Comparison of ENCODE assay signal across 8 cellular contexts in the genomic region with DNA sequence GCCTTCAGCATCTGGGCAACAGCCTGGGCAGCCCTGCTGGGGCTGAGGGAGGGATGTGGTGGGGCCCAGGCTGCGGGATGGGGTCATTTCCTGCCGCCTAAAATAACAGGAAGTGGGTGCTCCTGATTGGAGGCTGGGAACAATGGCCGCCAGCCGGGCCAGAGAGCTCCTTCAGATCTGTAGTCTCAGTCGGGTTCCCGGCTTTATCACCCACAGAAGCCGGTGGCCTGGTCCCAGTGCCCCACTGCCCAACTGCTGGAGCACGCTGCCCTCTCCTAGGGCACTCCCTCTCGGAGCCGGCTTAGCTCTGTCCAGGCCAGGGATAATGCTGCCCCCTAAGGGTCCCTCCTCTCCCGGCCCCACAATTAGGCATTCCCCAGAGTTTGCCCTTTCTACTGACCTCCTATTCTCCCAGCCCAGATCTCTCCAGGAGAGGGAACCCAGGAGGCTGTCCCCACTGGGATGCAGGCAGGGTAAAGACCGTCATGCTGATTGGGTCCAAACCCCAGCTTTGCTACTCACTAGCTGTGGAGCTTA. TPM values are rescaled to one million over a fixed set of nuclear protein-coding genes. Genes with fewer than 3 reads are reported as not detected.
DNase-seq lines count a peak whose midpoint lies in the region; ATAC-seq, FAIRE-seq and TF ChIP-seq lines count a peak whose summit lies in the region.

No MANE protein-coding gene starts in this region.

- H4K20me1 ChIP-seq in H1 (replicated peaks in 1 of 2; ENCODE audit: control insufficient read depth in 1 of 2, insufficient read depth in 2 of 2, low read length in 2 of 2): peaks cover 0 to 17% of the 10 kb centered on the region in 2 experiments

- H2AFZ ChIP-seq in H1 (ENCODE audit: low read length): no peak overlapping the region
- no peak overlapping the region for H2AFZ ChIP-seq in mesenchymal stem cell (ENCODE audit: low read depth, low read length)

- H3K18ac ChIP-seq in H1 (ENCODE audit: extremely low read depth, low read length): peak overlapping the region; percentile 80
- H3K18ac ChIP-seq in mesenchymal stem cell (ENCODE audit: low read depth in 1 of 2, low read length in 2 of 2): peak overlapping the region; percentile 82 to 90

- FAIRE-seq in H1 (lab: Jason Lieb, UNC): no peak

- H3K36me3 ChIP-seq in H1 (ENCODE audit: control insufficient read depth in 2 of 4, insufficient read depth in 4 of 4, low read length in 3 of 4) (no peaks in the 10 kb centered on the region), mesenchymal stem cell (ENCODE audit: control insufficient read depth in 1 of 2, insufficient read depth in 2 of 2, low read depth in 1 of 2, low read length in 2 of 2) (peaks cover 23 to 30% of the 10 kb centered on the region in 2 experiments)

- peaks cover 6% of the 10 kb centered on the region; the same call in 1 of the 2 replicates for H3K23me2 ChIP-seq in H1 (ENCODE audit: low read depth, low read length)

- peak overlapping the region; percentile 74 for H3K4me3 Mint-ChIP-seq in activated CD4-positive, alpha-beta memory T cell treated with anti-CD3 and anti-CD28 coated beads, Interleukin-2, amount 10 ng/mL, durations not matched to agents 7 days and 5 days

- in situ Hi-C loops in GM13976 (cut with MboI; ENCODE audit: low sequenced_read_pairs, unreplicated experiment): no loop called here

- H3K9me3 ChIP-seq in H1 (ENCODE audit: insufficient read depth in 2 of 2, low read depth in 1 of 2, low read length in 1 of 2): no peaks in the 10 kb centered on the region
- no peaks in the 10 kb centered on the region for H3K9me3 ChIP-seq in mesenchymal stem cell (ENCODE audit: control insufficient read depth, low read length)

- H2BK5ac ChIP-seq in H1 (ENCODE audit: low read depth, low read length) (peak overlapping the region; percentile 84), mesenchymal stem cell (ENCODE audit: low read depth, low read length, poor library complexity, severe bottlenecking) (peak overlapping the region; percentile 78)

- POLR2A ChIA-PET in activated CD4-positive, alpha-beta memory T cell treated with anti-CD3 and anti-CD28 coated beads, Interleukin-2, amount 10 ng/mL, durations not matched to agents 7 days and 5 days (lab: Charles Lee): interaction anchor here (0.8 to 8.9 kb wide), 20 partner anchors 8 to 1529 kb away, joined by 3 to 193 read pairs (median 4); a partner anchor contains a TSS
- POLR2A ChIA-PET in H1 (lab: Charles Lee; ENCODE audit: partially characterized antibody): interaction anchor here (0.6 to 4.3 kb wide), 15 partner anchors 9 to 152 kb away, joined by 3 to 49 read pairs (median 9); a partner anchor contains a TSS

- H3K4me3 ChIP-seq in NB4 (ENCODE audit: low read depth, low read length): peak overlapping the region; percentile 70
- peak overlapping the region; percentile 29 to 60 (median 48) for H3K4me3 ChIP-seq in H1 (ENCODE audit: extremely low read depth in 1 of 4, insufficient read depth in 2 of 4, low read depth in 3 of 4, low read length in 4 of 4)
- H3K4me3 ChIP-seq in mesenchymal stem cell (ENCODE audit: insufficient read depth in 1 of 2, low read depth in 1 of 2, low read length in 2 of 2): peak overlapping the region; percentile 56 to 81

- H3K4me1 ChIP-seq in H1 (replicated peaks in 1 of 4; ENCODE audit: control insufficient read depth in 3 of 4, insufficient read depth in 4 of 4, low read length in 3 of 4) (peaks cover 0 to 22% (median 13%) of the 10 kb centered on the region in 4 experiments; a peak in 6 of 7 replicates), mesenchymal stem cell (ENCODE audit: control insufficient read depth, insufficient read depth, low read depth, low read length) (peaks cover 34% of the 10 kb centered on the region)

- TF ChIP-seq CTCF in GM13976 (IDR thresholded peaks at IDR 0.05; ENCODE audit: borderline replicate concordance, control extremely low read depth, extremely low read depth, insufficient read depth, missing control alignments): peak; percentile 38
- TF ChIP-seq CTCF in NB4 (IDR thresholded peaks at IDR 0.05; ENCODE audit: low read depth, low read length): peak; percentile 38
- peak; percentile 54 to 69 (median 59) for TF ChIP-seq CTCF in H1 (IDR thresholded peaks at IDR 0.05; ENCODE audit: control extremely low read depth in 1 of 3, insufficient read depth in 1 of 3, low read depth in 1 of 3, low read length in 3 of 3)

- H3K27ac Mint-ChIP-seq in activated CD4-positive, alpha-beta memory T cell treated with anti-CD3 and anti-CD28 coated beads, Interleukin-2, amount 10 ng/mL, durations not matched to agents 7 days and 5 days: peak overlapping the region; percentile 88

- no peak overlapping the region; the same call in 1 of the 2 replicates for H2BK12ac ChIP-seq in H1 (ENCODE audit: low read depth, low read length)
- H2BK12ac ChIP-seq in mesenchymal stem cell (ENCODE audit: low read length in 2 of 2): peak overlapping the region in 1 of 2 experiments; percentile 5

- peak overlapping the region; percentile 57 for H3K4ac ChIP-seq in H1 (replicated peaks; ENCODE audit: insufficient read length, low read depth, low read length)
- H3K4ac ChIP-seq in mesenchymal stem cell (ENCODE audit: low read depth in 1 of 2, low read length in 2 of 2): peak overlapping the region; percentile 66 to 84

- 6% methylated on average over 12 of the region's 12 CpGs; no CpG with 5 or more reads in 1 of the 2 experiments for WGBS in H1 (ENCODE audit: extremely low coverage in 1 of 2, insufficient coverage in 1 of 2, insufficient read length in 1 of 2, insufficient replicate concordance in 2 of 2, low coverage in 1 of 2, low lambda C conversion rate in 2 of 2, missing lambda C conversion rate in 1 of 2), 2 experiments
- 5% methylated on average over 12 of the region's 12 CpGs for WGBS in mesenchymal stem cell

- TF ChIP-seq EP300 in H1 (IDR thresholded peaks at IDR 0.05; ENCODE audit: borderline replicate concordance in 1 of 2, low read depth in 2 of 2, low read length in 2 of 2): no peak

- no peak overlapping the region for H2BK20ac ChIP-seq in H1 (ENCODE audit: low read length)

- no peaks in the 10 kb centered on the region for H3K9me3 Mint-ChIP-seq in activated CD4-positive, alpha-beta memory T cell treated with anti-CD3 and anti-CD28 coated beads, Interleukin-2, amount 10 ng/mL, durations not matched to agents 7 days and 5 days

- peaks cover 67% of the 10 kb centered on the region for H3K36me3 Mint-ChIP-seq in activated CD4-positive, alpha-beta memory T cell treated with anti-CD3 and anti-CD28 coated beads, Interleukin-2, amount 10 ng/mL, durations not matched to agents 7 days and 5 days (ENCODE audit: low read depth)

- peak overlapping the region; percentile 84 for H4K8ac ChIP-seq in H1 (ENCODE audit: extremely low read depth, insufficient read depth, low read length)
- peak overlapping the region; percentile 45 for H4K8ac ChIP-seq in mesenchymal stem cell (ENCODE audit: low read length)

- H3K14ac ChIP-seq in H1 (ENCODE audit: insufficient read length) (no peak overlapping the region), mesenchymal stem cell (ENCODE audit: low read length in 2 of 2) (peak overlapping the region in 1 of 2 experiments; percentile 63)

- H3K23ac ChIP-seq in H1 (ENCODE audit: insufficient read length) (no peak overlapping the region), mesenchymal stem cell (ENCODE audit: low read length in 2 of 2) (no peak overlapping the region)

- peaks cover 0 to 50% of the 10 kb centered on the region in 2 experiments; a peak in 3 of 4 replicates for H3K79me2 ChIP-seq in H1 (ENCODE audit: control insufficient read depth in 1 of 2, insufficient read depth in 2 of 2, low read length in 2 of 2)

- peak overlapping the region in 3 of 4 experiments; percentile 61 to 78 (median 70); a peak in 5 of 7 replicates for H3K9ac ChIP-seq in H1 (replicated peaks in 1 of 4; ENCODE audit: extremely low read depth in 1 of 4, low read depth in 3 of 4, low read length in 3 of 4)
- H3K9ac ChIP-seq in mesenchymal stem cell (ENCODE audit: low read length): peak overlapping the region; percentile 90

- H2BK120ac ChIP-seq in H1 (replicated peaks; ENCODE audit: low read depth, low read length) (no peak overlapping the region), mesenchymal stem cell (ENCODE audit: low read depth, low read length) (peak overlapping the region; percentile 77)

- DNase-seq in GM13976 (ENCODE audit: low spot score) (peak; percentile 79), NB4 (ENCODE audit: low read depth) (peak; percentile 90), H1 (ENCODE audit: low read depth in 1 of 2, low spot score in 2 of 2) (peak in 1 of 2 experiments; percentile 82), mesenchymal stem cell (peak; percentile 71)
- DNase-seq in activated CD4-positive, alpha-beta memory T cell treated with anti-CD3 and anti-CD28 coated beads, Interleukin-2, amount 10 ng/mL, durations not matched to agents 7 days and 5 days: peak; percentile 84
- DNase-seq in stimulated activated naive CD4-positive, alpha-beta T cell (lab: John Stamatoyannopoulos, UW): peak; percentile 19 to 64 (median 50)

- peak; percentile 42 to 45 for TF ChIP-seq RAD21 in H1 (IDR thresholded peaks at IDR 0.05 in 1 of 2, conservative IDR thresholded peaks at IDR 0.05 in 1 of 2; ENCODE audit: low read depth in 2 of 2, low read length in 2 of 2)

- H4K5ac ChIP-seq in H1 (ENCODE audit: insufficient read length, low read depth, low read length): peak overlapping the region; percentile 90

- H3K27me3 Mint-ChIP-seq in activated CD4-positive, alpha-beta memory T cell treated with anti-CD3 and anti-CD28 coated beads, Interleukin-2, amount 10 ng/mL, durations not matched to agents 7 days and 5 days: no peaks in the 10 kb centered on the region

- ATAC-seq in HG03095 (IDR thresholded peaks at IDR 0.05; ENCODE audit: unreplicated experiment) (no peak), HG02678 (IDR thresholded peaks at IDR 0.05; ENCODE audit: unreplicated experiment) (no peak)

- 0 out of 2 replicates have a peak overlapping the region, but pooled peaks have one; percentile 83 for H2BK15ac ChIP-seq in H1 (ENCODE audit: low read length)
- peak overlapping the region; percentile 87 for H2BK15ac ChIP-seq in mesenchymal stem cell (ENCODE audit: low read depth, poor library complexity, severe bottlenecking)

- peak overlapping the region; percentile 89; the same call in 1 of the 2 replicates for H3K27ac ChIP-seq in H1 (ENCODE audit: low read depth, low read length)
- H3K27ac ChIP-seq in mesenchymal stem cell (ENCODE audit: low read length, poor library complexity, severe bottlenecking): peak overlapping the region; percentile 93

- H4K91ac ChIP-seq in H1 (replicated peaks; ENCODE audit: insufficient read length, low read length) (peak overlapping the region; percentile 41), mesenchymal stem cell (ENCODE audit: low read length) (peak overlapping the region; percentile 85)

- H2AK5ac ChIP-seq in H1 (ENCODE audit: low read depth, low read length): no peak overlapping the region
- peak overlapping the region; percentile 91 for H2AK5ac ChIP-seq in mesenchymal stem cell (ENCODE audit: low read length, severe bottlenecking)

- peak overlapping the region; percentile 62 to 76 for H3K4me2 ChIP-seq in H1 (ENCODE audit: insufficient read depth in 1 of 2, low read depth in 2 of 2, low read length in 2 of 2)
- H3K4me2 ChIP-seq in mesenchymal stem cell (ENCODE audit: low read length, poor library complexity, severe bottlenecking): peak overlapping the region; percentile 87

- CTCF ChIA-PET in activated CD4-positive, alpha-beta memory T cell treated with anti-CD3 and anti-CD28 coated beads, Interleukin-2, amount 10 ng/mL, durations not matched to agents 7 days and 5 days (lab: Charles Lee): interaction anchor here (1.0 to 5.1 kb wide), 8 partner anchors 10 to 124 kb away, joined by 4 to 105 read pairs (median 10); a partner anchor contains a TSS
- CTCF ChIA-PET in H1 (lab: Charles Lee; ENCODE audit: partially characterized antibody): interaction anchor here (0.7 to 17.6 kb wide), 20 partner anchors 11 to 260 kb away, joined by 3 to 233 read pairs (median 5); a partner anchor contains a TSS

- no peak overlapping the region for H3K56ac ChIP-seq in H1 (replicated peaks; ENCODE audit: insufficient read length, low read depth, low read length)

- H3K27me3 ChIP-seq in H1 (replicated peaks in 1 of 4; ENCODE audit: control insufficient read depth in 3 of 4, extremely low read depth in 1 of 4, insufficient read depth in 3 of 4, low read length in 3 of 4) (no peaks in the 10 kb centered on the region), mesenchymal stem cell (ENCODE audit: control insufficient read depth in 1 of 2, insufficient read depth in 1 of 2, low read length in 2 of 2) (no peaks in the 10 kb centered on the region)

- TF ChIP-seq POLR2A in NB4 (IDR thresholded peaks at IDR 0.05; ENCODE audit: extremely low read depth, insufficient read length) (peak; percentile 59), H1 (IDR thresholded peaks at IDR 0.05; ENCODE audit: control extremely low read depth in 1 of 2, low read depth in 2 of 2, low read length in 2 of 2) (peak; percentile 93 to 96)

- peaks cover 17% of the 10 kb centered on the region for H3K79me1 ChIP-seq in H1 (ENCODE audit: low read depth, low read length)
- H3K79me1 ChIP-seq in mesenchymal stem cell (replicated peaks; ENCODE audit: low read length, poor library complexity, severe bottlenecking): no peaks in the 10 kb centered on the region

- H3K4me1 Mint-ChIP-seq in activated CD4-positive, alpha-beta memory T cell treated with anti-CD3 and anti-CD28 coated beads, Interleukin-2, amount 10 ng/mL, durations not matched to agents 7 days and 5 days: peaks cover 67% of the 10 kb centered on the region

RNA-seq across cellular contexts. Expression of a gene that starts 5.1 kb away (rescaled TPM):
- total RNA-seq in activated CD4-positive, alpha-beta memory T cell treated with anti-CD3 and anti-CD28 coated beads, Interleukin-2, amount 10 ng/mL, durations not matched to agents 7 days and 5 days: 100 to 1,000 TPM; 215 to 221 TPM
- total RNA-seq in H1 (2021; fragmentation: NEBNext Ultra II Directional; extraction: Animal tissue kit (Norgen Biotek cat#: 25700)): 52.4 and 55.1 TPM in 2 replicates
- 18.2 and 24.8 TPM in 2 replicates for polyA plus RNA-seq in H1 (2011; rRNA removed)
- 23.1 TPM for polyA plus RNA-seq in H1 (2011; cell fraction: cytosol; rRNA removed)
- 36.3 TPM for polyA plus RNA-seq in H1 (2011; cell fraction: nucleus; rRNA removed)
- polyA plus RNA-seq in H1 (2012, experiment 1 of 2): 44.6 to 64.8 TPM (median 56.7 TPM) in 4 replicates
- 55.0 TPM for polyA plus RNA-seq in H1 (2012, experiment 2 of 2)
- 30.4 TPM for polyA plus RNA-seq in H1 (2013, experiment 1 of 2)
- polyA plus RNA-seq in H1 (2013, experiment 2 of 2): 27.2 TPM
- 10.9 and 11.9 TPM in 2 replicates for polyA minus RNA-seq in H1 (2011; rRNA and poly(A)+ RNA removed)
- polyA minus RNA-seq in H1 (2011; cell fraction: cytosol; rRNA and poly(A)+ RNA removed): 31.9 TPM
- 18.1 TPM for polyA minus RNA-seq in H1 (2011; cell fraction: nucleus; rRNA and poly(A)+ RNA removed)
- polyA plus RNA-seq in mesenchymal stem cell (2013, experiment 1 of 2): 97.8 TPM
- polyA plus RNA-seq in mesenchymal stem cell (2013, experiment 2 of 2): 97.8 TPM

RNA-seq across cellular contexts. Expression of a gene that starts 11.7 kb away (rescaled TPM):
- 10 to 100 TPM; 57.2 to 58.4 TPM for total RNA-seq in activated CD4-positive, alpha-beta memory T cell treated with anti-CD3 and anti-CD28 coated beads, Interleukin-2, amount 10 ng/mL, durations not matched to agents 7 days and 5 days
- total RNA-seq in H1 (2021; fragmentation: NEBNext Ultra II Directional; extraction: Animal tissue kit (Norgen Biotek cat#: 25700)): 42.0 and 47.8 TPM in 2 replicates
- 36.1 and 51.0 TPM in 2 replicates for polyA plus RNA-seq in H1 (2011; rRNA removed)
- 53.9 TPM for polyA plus RNA-seq in H1 (2011; cell fraction: cytosol; rRNA removed)
- polyA plus RNA-seq in H1 (2011; cell fraction: nucleus; rRNA removed): 19.8 TPM
- 55.6 to 70.5 TPM (median 64.5 TPM) in 4 replicates for polyA plus RNA-seq in H1 (2012, experiment 1 of 2)
- 47.1 TPM for polyA plus RNA-seq in H1 (2012, experiment 2 of 2)
- polyA plus RNA-seq in H1 (2013, experiment 1 of 2): 35.8 TPM
- 38.3 TPM for polyA plus RNA-seq in H1 (2013, experiment 2 of 2)
- 19.0 and 20.3 TPM in 2 replicates for polyA minus RNA-seq in H1 (2011; rRNA and poly(A)+ RNA removed)
- 34.5 TPM for polyA minus RNA-seq in H1 (2011; cell fraction: cytosol; rRNA and poly(A)+ RNA removed)
- polyA minus RNA-seq in H1 (2011; cell fraction: nucleus; rRNA and poly(A)+ RNA removed): 11.1 TPM
- polyA plus RNA-seq in mesenchymal stem cell (2013, experiment 1 of 2): 78.6 TPM
- 81.9 TPM for polyA plus RNA-seq in mesenchymal stem cell (2013, experiment 2 of 2)

RNA-seq across cellular contexts. Expression of a gene that starts 36.0 kb away (rescaled TPM):
- not detected for total RNA-seq in activated CD4-positive, alpha-beta memory T cell treated with anti-CD3 and anti-CD28 coated beads, Interleukin-2, amount 10 ng/mL, durations not matched to agents 7 days and 5 days
- total RNA-seq in H1 (2021; fragmentation: NEBNext Ultra II Directional; extraction: Animal tissue kit (Norgen Biotek cat#: 25700)): 2.4 and 2.8 TPM in 2 replicates
- 2.1 and 2.4 TPM in 2 replicates for polyA plus RNA-seq in H1 (2011; rRNA removed)
- polyA plus RNA-seq in H1 (2011; cell fraction: cytosol; rRNA removed): 1.7 TPM
- polyA plus RNA-seq in H1 (2011; cell fraction: nucleus; rRNA removed): 2.5 TPM
- 1.1 to 2.4 TPM (median 1.6 TPM) in 4 replicates for polyA plus RNA-seq in H1 (2012, experiment 1 of 2)
- polyA plus RNA-seq in H1 (2012, experiment 2 of 2): 1.4 TPM
- polyA plus RNA-seq in H1 (2013, experiment 1 of 2): 3.2 TPM
- 2.8 TPM for polyA plus RNA-seq in H1 (2013, experiment 2 of 2)
- polyA minus RNA-seq in H1 (2011; rRNA and poly(A)+ RNA removed): 1.1 TPM in 2 replicates
- 2.0 TPM for polyA minus RNA-seq in H1 (2011; cell fraction: cytosol; rRNA and poly(A)+ RNA removed)
- 1.6 TPM for polyA minus RNA-seq in H1 (2011; cell fraction: nucleus; rRNA and poly(A)+ RNA removed)
- 0.25 TPM for polyA plus RNA-seq in mesenchymal stem cell (2013, experiment 1 of 2)
- 0.22 TPM for polyA plus RNA-seq in mesenchymal stem cell (2013, experiment 2 of 2)
